ENCODE assay signal across 22 cellular contexts in the genomic region with DNA sequence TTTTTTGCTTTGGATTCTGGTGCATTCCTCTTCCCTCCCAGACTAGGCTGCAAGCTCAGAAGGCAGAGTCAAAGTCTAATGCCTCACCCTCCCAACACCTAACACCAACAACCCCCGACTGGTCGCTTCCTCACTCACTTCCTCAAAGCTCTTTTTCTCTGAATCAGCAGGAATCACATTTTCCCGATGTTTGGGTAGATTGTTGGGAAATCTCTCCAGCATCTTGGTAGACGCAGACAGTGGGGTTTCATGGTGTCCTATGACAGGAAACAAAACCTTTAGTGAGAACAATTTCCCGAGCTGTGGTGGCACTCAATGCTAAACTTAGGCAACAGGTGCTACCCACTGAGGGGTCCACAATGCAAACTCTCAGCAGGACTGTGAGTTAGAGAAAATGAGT. TPM values are rescaled to one million over a fixed set of nuclear protein-coding genes. Genes with fewer than 3 reads are reported as not detected.
DNase-seq lines count a peak whose midpoint lies in the region; ATAC-seq, FAIRE-seq and TF ChIP-seq lines count a peak whose summit lies in the region.
"Had no signal": no experiment of that assay in that cellular context is flagged by ENCODE, and none has a peak within 500 bp of the region (broad histone marks: within the 10 kb centered on the region; RNA-seq: fewer than 3 reads in every experiment).

No MANE protein-coding gene starts in this region.

- peaks cover 18% of the 10 kb centered on the region for H3K4me1 ChIP-seq in CD8-positive, alpha-beta T cell (ENCODE audit: insufficient read depth, low read length)
- H3K4me1 ChIP-seq in endothelial cell of umbilical vein (ENCODE audit: control insufficient read depth, extremely low read depth, insufficient read depth, low read length), result peaks cover 22% of the 10 kb centered on the region

- H3K4me3 ChIP-seq in CD8-positive, alpha-beta T cell (ENCODE audit: low read depth, low read length), result no peak overlapping the region
- no peak overlapping the region for H3K4me3 ChIP-seq in endothelial cell of umbilical vein (replicated peaks in 1 of 3; ENCODE audit: insufficient read depth in 1 of 3, low read depth in 1 of 3, low read length in 3 of 3)
- H3K4me3 ChIP-seq: prostate gland, SK-N-MC, smooth muscle cell, thyroid gland had no signal

- H3K4me1 Mint-ChIP-seq in CD8-positive, alpha-beta T cell (ENCODE audit: low read depth), result peaks cover 63% of the 10 kb centered on the region
- H3K4me1 Mint-ChIP-seq in activated CD4-positive, alpha-beta memory T cell treated with anti-CD3 and anti-CD28 coated beads for 36 hours (ENCODE audit: low read depth), result peaks cover 83% of the 10 kb centered on the region

- peaks cover 88% of the 10 kb centered on the region for H3K36me3 Mint-ChIP-seq in CD8-positive, alpha-beta T cell
- peaks cover 61% of the 10 kb centered on the region for H3K36me3 Mint-ChIP-seq in activated CD4-positive, alpha-beta memory T cell treated with anti-CD3 and anti-CD28 coated beads for 36 hours

- CTCF ChIA-PET in CD8-positive, alpha-beta T cell (lab: Charles Lee), result interaction anchor here (0.7 to 12.9 kb wide), 4 partner anchors 10 to 73 kb away, joined by 3 to 220 read pairs (median 44); partner anchors contain the start of gene ERN1
- CTCF ChIA-PET in activated CD4-positive, alpha-beta memory T cell treated with anti-CD3 and anti-CD28 coated beads for 36 hours (lab: Charles Lee), result interaction anchor here (1.0 to 10.4 kb wide), 9 partner anchors 22 to 114 kb away, joined by 3 to 193 read pairs (median 6); partner anchors contain the start of genes ERN1 and ICAM2
- CTCF ChIA-PET in endothelial cell of umbilical vein (lab: Charles Lee), result interaction anchor here (0.8 to 7.3 kb wide), 8 partner anchors 14 to 222 kb away, joined by 3 to 234 read pairs (median 6); partner anchors contain the start of gene ERN1

- intact Hi-C loops in CD8-positive, alpha-beta T cell (cut with DNase I, micrococcal nuclease), result no loop called here
- intact Hi-C loops in activated CD4-positive, alpha-beta memory T cell treated with anti-CD3 and anti-CD28 coated beads for 36 hours (cut with micrococcal nuclease), result loop anchor here (10.0 kb wide), 1 partner anchor 444 kb away; the partner anchor contains the start of genes CEP95 and DDX5
- intact Hi-C loops in endothelial cell of umbilical vein (cut with micrococcal nuclease), result loop anchor here (10.0 kb wide), 1 partner anchor 224 kb away; no protein-coding TSS in a partner anchor

- H3K27me3 ChIP-seq in CD8-positive, alpha-beta T cell (ENCODE audit: insufficient read depth, low read length), result no peaks in the 10 kb centered on the region
- H3K27me3 ChIP-seq in endothelial cell of umbilical vein (ENCODE audit: control insufficient read depth in 2 of 2, insufficient read depth in 2 of 2, low read length in 2 of 2), result no peaks in the 10 kb centered on the region
- H3K27me3 ChIP-seq: thyroid gland had no signal

- TF ChIP-seq POLR2A in endothelial cell of umbilical vein (IDR thresholded peaks at IDR 0.05; ENCODE audit: low read depth, low read length), result no peak

- dilution Hi-C loops in endothelial cell of umbilical vein (cut with MboI; ENCODE audit: extremely low pct_ligation_motif_present, low sequenced_read_pairs), result no loop called here

- H4K20me1 ChIP-seq in endothelial cell of umbilical vein (replicated peaks; ENCODE audit: control insufficient read depth, extremely low read depth, insufficient read depth, low read length), result no peaks in the 10 kb centered on the region

- H3K36me3 ChIP-seq in CD8-positive, alpha-beta T cell (ENCODE audit: insufficient read depth, low read length), result no peaks in the 10 kb centered on the region
- H3K36me3 ChIP-seq in endothelial cell of umbilical vein (ENCODE audit: control insufficient read depth in 2 of 2, extremely low read depth in 1 of 2, insufficient read depth in 2 of 2, low read length in 2 of 2), result peaks cover 0 to 12% of the 10 kb centered on the region in 2 experiments
- H3K36me3 ChIP-seq: prostate gland had no signal

- BruUV-seq in endothelial cell of umbilical vein (replicated peaks; lab: Mats Ljungman, UMichigan), result no TSS peak

- no peak overlapping the region for H3K9ac ChIP-seq in endothelial cell of umbilical vein (replicated peaks; ENCODE audit: extremely low read depth, insufficient read depth, low read length)

- H3K27ac Mint-ChIP-seq in CD8-positive, alpha-beta T cell, result peak overlapping the region; percentile 65
- peak overlapping the region; percentile 73 for H3K27ac Mint-ChIP-seq in activated CD4-positive, alpha-beta memory T cell treated with anti-CD3 and anti-CD28 coated beads for 36 hours

- H3K27ac ChIP-seq in CD8-positive, alpha-beta T cell (ENCODE audit: low read depth, low read length), result no peak overlapping the region
- peak overlapping the region; percentile 72 for H3K27ac ChIP-seq in endothelial cell of umbilical vein (ENCODE audit: insufficient read depth, low read depth, low read length)
- H3K27ac ChIP-seq: prostate gland, SK-N-MC, thyroid gland had no signal

- no peak overlapping the region for H3K4me2 ChIP-seq in endothelial cell of umbilical vein (ENCODE audit: insufficient read depth, low read length)
- H3K4me2 ChIP-seq: smooth muscle cell had no signal

- DNase-seq in CD1c-positive myeloid dendritic cell (ENCODE audit: extremely low spot score) (peak; percentile 31), endothelial cell of umbilical vein (ENCODE audit: low read depth, low spot score) (peak; percentile 65), GM10266 (ENCODE audit: extremely low spot score) (no peak), RCC 7860 (ENCODE audit: low spot score) (no peak)
- DNase-seq in CD8-positive, alpha-beta T cell, result no peak
- DNase-seq in activated CD4-positive, alpha-beta memory T cell treated with anti-CD3 and anti-CD28 coated beads for 36 hours, result no peak
- DNase-seq: activated CD4-positive, alpha-beta T cell treated with anti-CD3 and anti-CD28 coated beads, Interleukin-2, amount 50 U/mL, for 48 hours; GDM1; islet precursor cell; mammary epithelial cell; naive B cell; NCI-H146; NCI-H2171 treated with DMSO at 0.1 percent for 48 hours; NCI-H748 treated with DMSO at 0.1 percent for 48 hours; thyroid gland had no signal

- H3K9me3 ChIP-seq in CD8-positive, alpha-beta T cell (ENCODE audit: low read length), result no peaks in the 10 kb centered on the region
- no peaks in the 10 kb centered on the region for H3K9me3 ChIP-seq in endothelial cell of umbilical vein (replicated peaks; ENCODE audit: control insufficient read depth, insufficient read depth, low read length)
- H3K9me3 ChIP-seq: prostate gland, thyroid gland had no signal

- H3K79me2 ChIP-seq in endothelial cell of umbilical vein (ENCODE audit: control insufficient read depth, insufficient read depth, low read length), result no peaks in the 10 kb centered on the region

- no peak for TF ChIP-seq CTCF in CD8-positive, alpha-beta T cell (IDR thresholded peaks at IDR 0.05)
- no peak for TF ChIP-seq CTCF in endothelial cell of umbilical vein (IDR thresholded peaks at IDR 0.05; ENCODE audit: extremely low read depth in 1 of 2, insufficient read depth in 1 of 2, low read depth in 1 of 2, low read length in 2 of 2)
- TF ChIP-seq CTCF in GM10266 (IDR thresholded peaks at IDR 0.05; ENCODE audit: control insufficient read depth, insufficient read depth, low read depth, missing control alignments), result no peak

- POLR2A ChIA-PET in CD8-positive, alpha-beta T cell (lab: Charles Lee), result interaction anchor here (1.3 to 4.7 kb wide), 4 partner anchors 10 to 70 kb away, joined by 3 to 28 read pairs (median 6); partner anchors contain the start of genes ERN1 and ICAM2
- POLR2A ChIA-PET in activated CD4-positive, alpha-beta memory T cell treated with anti-CD3 and anti-CD28 coated beads for 36 hours (lab: Charles Lee), result interaction anchor here (0.6 to 7.9 kb wide), 8 partner anchors 24 to 216 kb away, joined by 3 to 56 read pairs (median 6); partner anchors contain the start of genes ERN1, ICAM2 and TEX2
- POLR2A ChIA-PET in endothelial cell of umbilical vein (lab: Charles Lee), result interaction anchor here (0.9 to 1.2 kb wide), 2 partner anchors 69 to 85 kb away, joined by 3 read pairs; no protein-coding TSS in a partner anchor

- ATAC-seq in CD8-positive, alpha-beta T cell, result no peak
- no peak for ATAC-seq in GM19467 (IDR thresholded peaks at IDR 0.05; ENCODE audit: unreplicated experiment)
- ATAC-seq in HG02981 (IDR thresholded peaks at IDR 0.05; ENCODE audit: unreplicated experiment), result no peak
- ATAC-seq: Panc1 had no signal

- H2AFZ ChIP-seq in endothelial cell of umbilical vein (ENCODE audit: low read depth, low read length), result no peak overlapping the region

- no peaks in the 10 kb centered on the region for H3K9me3 Mint-ChIP-seq in CD8-positive, alpha-beta T cell
- H3K9me3 Mint-ChIP-seq in activated CD4-positive, alpha-beta memory T cell treated with anti-CD3 and anti-CD28 coated beads for 36 hours, result no peaks in the 10 kb centered on the region
- H3K9me3 Mint-ChIP-seq: naive B cell had no signal

- no peaks in the 10 kb centered on the region for H3K9me1 ChIP-seq in endothelial cell of umbilical vein (replicated peaks; ENCODE audit: control insufficient read depth, extremely low read depth, insufficient read depth, low read length)

- peak overlapping the region; percentile 16 for H3K4me3 Mint-ChIP-seq in CD8-positive, alpha-beta T cell
- H3K4me3 Mint-ChIP-seq in activated CD4-positive, alpha-beta memory T cell treated with anti-CD3 and anti-CD28 coated beads for 36 hours, result no peak overlapping the region

- FAIRE-seq in endothelial cell of umbilical vein (lab: Jason Lieb, UNC), result peak; percentile 73
- FAIRE-seq in RCC 7860 (lab: Jason Lieb, UNC), result no peak
- FAIRE-seq: endometrium had no signal

- no peaks in the 10 kb centered on the region for H3K27me3 Mint-ChIP-seq in CD8-positive, alpha-beta T cell (ENCODE audit: low read depth)
- H3K27me3 Mint-ChIP-seq in activated CD4-positive, alpha-beta memory T cell treated with anti-CD3 and anti-CD28 coated beads for 36 hours, result no peaks in the 10 kb centered on the region
- H3K27me3 Mint-ChIP-seq: naive B cell had no signal

TF ChIP-seq in endothelial cell of umbilical vein, 7 proteins besides CTCF, POLR2A, EP300 and RAD21 (continues in another document):
- TF ChIP-seq POLR2AphosphoS5 (IDR thresholded peaks at IDR 0.05; ENCODE audit: insufficient read depth, low read depth, low read length), result no peak
- no peak for TF ChIP-seq JUN (IDR thresholded peaks at IDR 0.05; ENCODE audit: borderline replicate concordance, insufficient read depth, insufficient read length, low read depth)
- TF ChIP-seq MYC (IDR thresholded peaks at IDR 0.05; ENCODE audit: low read depth, low read length), result no peak

RNA-seq across cellular contexts. Expression of gene ICAM2, which starts 39.9 kb away (rescaled TPM):
- total RNA-seq in CD8-positive, alpha-beta T cell, result 10 to 100 TPM; 38.0 to 38.7 TPM
- total RNA-seq in activated CD4-positive, alpha-beta memory T cell treated with anti-CD3 and anti-CD28 coated beads for 36 hours, result 10 to 100 TPM; 65.0 to 66.7 TPM
- total RNA-seq in endothelial cell of umbilical vein, result 514 and 586 TPM in 2 replicates
- polyA plus RNA-seq in endothelial cell of umbilical vein, result 2,377 and 2,759 TPM in 2 replicates
- 1,397 and 1,487 TPM in 2 replicates for polyA plus RNA-seq in endothelial cell of umbilical vein (2011; cell fraction: cytosol; rRNA removed)
- polyA plus RNA-seq in endothelial cell of umbilical vein (2011; cell fraction: nucleus; rRNA removed), result 644 and 716 TPM in 2 replicates
- polyA plus RNA-seq in endothelial cell of umbilical vein (2012), result 616 and 790 TPM in 2 replicates
- polyA minus RNA-seq in endothelial cell of umbilical vein, result 1,340 and 1,357 TPM in 2 replicates
- polyA minus RNA-seq in endothelial cell of umbilical vein (2011; cell fraction: cytosol; rRNA and poly(A)+ RNA removed), result not detected
- polyA minus RNA-seq in endothelial cell of umbilical vein (2011; cell fraction: nucleus; rRNA and poly(A)+ RNA removed), result 203 and 216 TPM in 2 replicates
- total RNA-seq: smooth muscle cell had no signal

Comparison
In these comparisons a context has a peak if more than half of its experiments do, and no peak if none do; other contexts are left out.
1. DNase-seq: peak in CD1c-positive myeloid dendritic cell (single experiment) and endothelial cell of umbilical vein (single experiment); none in CD8-positive, alpha-beta T cell (0 of 7), activated CD4-positive, alpha-beta memory T cell treated with anti-CD3 and anti-CD28 coated beads for 36 hours (single experiment), GM10266 (single experiment) and RCC 7860 (single experiment).
2. intact Hi-C loops: an anchor here in activated CD4-positive, alpha-beta memory T cell treated with anti-CD3 and anti-CD28 coated beads for 36 hours (10.0 kb wide) and endothelial cell of umbilical vein (10.0 kb wide); none called in CD8-positive, alpha-beta T cell.